Comparison of ENCODE assay signal across 1 cellular context in the genomic region with DNA sequence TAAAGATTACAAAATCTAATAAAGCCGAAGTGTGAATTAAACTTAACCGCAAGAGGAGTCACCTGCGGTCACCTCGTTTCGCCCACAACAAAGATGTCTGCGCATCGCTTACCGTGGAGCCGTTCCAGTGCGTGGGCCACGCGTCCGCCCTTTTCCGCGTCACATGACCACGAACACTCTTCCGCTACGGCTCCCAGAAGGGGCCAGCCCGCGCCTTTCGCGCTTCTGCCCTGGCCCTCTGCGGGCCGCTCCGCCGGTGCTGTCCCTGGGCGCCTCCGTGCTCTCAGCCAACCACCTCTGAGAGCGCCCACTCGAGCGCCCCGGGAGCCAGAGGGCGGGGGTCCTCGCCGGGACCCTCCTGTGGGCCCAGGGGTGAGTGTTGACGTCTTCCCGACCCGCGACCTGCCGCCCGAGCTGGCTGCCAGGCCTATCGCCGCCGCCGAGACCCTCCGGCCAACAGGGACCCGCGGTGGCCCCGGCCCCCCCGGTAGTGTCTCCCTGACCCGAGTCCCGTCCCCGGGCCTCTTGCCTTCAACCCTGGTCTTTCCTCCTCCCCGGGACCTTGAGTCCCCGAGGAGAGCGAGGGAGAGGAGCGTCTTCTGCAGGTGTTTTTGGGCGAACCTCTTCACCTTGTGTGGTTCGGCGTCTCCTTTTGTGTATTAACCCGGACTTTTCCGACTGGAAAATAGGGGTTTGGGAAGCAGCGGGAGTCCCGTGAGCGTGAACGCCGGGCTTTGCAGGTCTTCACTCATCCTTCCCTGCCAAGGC.
A peak's percentile ranks its signal among the peaks of the same experiment; 100 is the strongest.
TF ChIP-seq lines count a peak whose summit lies in the region.

TSS of gene MFF (plus strand) at position 196 of the 768 bp plus-strand sequence. CDS start 5,415 bp downstream, outside the sequence.

TF ChIP-seq in HEK293, 187 proteins besides CTCF, POLR2A, EP300 and RAD21 (continued from another document):
- TF ChIP-seq REST (tag by site-specific recombination; IDR thresholded peaks at IDR 0.05) (peak; percentile 55), ZNF416 (tag by site-specific recombination; IDR thresholded peaks at IDR 0.05) (no peak), KLF8 (tag by site-specific recombination; IDR thresholded peaks at IDR 0.05) (peak; percentile 72), ZNF19 (tag by site-specific recombination; IDR thresholded peaks at IDR 0.05; ENCODE audit: low read depth) (no peak), INSM2 (tag by site-specific recombination; IDR thresholded peaks at IDR 0.05) (peak; percentile 60; the same call in 1 of the 2 replicates), ZNF585B (tag by site-specific recombination; IDR thresholded peaks at IDR 0.05) (no peak), ZNF660 (tag by site-specific recombination; IDR thresholded peaks at IDR 0.05) (0 out of 2 replicates have a peak, but pooled peaks have one; percentile 16), ZNF341 (tag by site-specific recombination; IDR thresholded peaks at IDR 0.05; ENCODE audit: low read depth) (peak; percentile 38), ZNF473 (tag by site-specific recombination; IDR thresholded peaks at IDR 0.05) (no peak), ZNF350 (tag by site-specific recombination; IDR thresholded peaks at IDR 0.05) (no peak), ZNF621 (tag by site-specific recombination; IDR thresholded peaks at IDR 0.05) (no peak), ZNF404 (tag by site-specific recombination; IDR thresholded peaks at IDR 0.05) (no peak), ZBTB48 (tag by site-specific recombination; IDR thresholded peaks at IDR 0.05) (peak; percentile 56; the same call in 1 of the 2 replicates), ZFP37 (tag by site-specific recombination; IDR thresholded peaks at IDR 0.05) (0 out of 2 replicates have a peak, but pooled peaks have one; percentile 48), YY2 (tag by site-specific recombination; IDR thresholded peaks at IDR 0.05) (peak; percentile 52; the same call in 1 of the 2 replicates), ZNF292 (tag by site-specific recombination; IDR thresholded peaks at IDR 0.05; ENCODE audit: borderline replicate concordance, low read depth) (no peak), IKZF3 (tag by site-specific recombination; IDR thresholded peaks at IDR 0.05) (no peak), ZNF560 (tag by site-specific recombination; IDR thresholded peaks at IDR 0.05; ENCODE audit: borderline replicate concordance) (no peak), ZNF391 (tag by site-specific recombination; IDR thresholded peaks at IDR 0.05; ENCODE audit: borderline replicate concordance, low read depth) (peak; percentile 46; the same call in 1 of the 2 replicates), ZNF501 (tag by site-specific recombination; IDR thresholded peaks at IDR 0.05) (peak; percentile 80; the same call in 1 of the 2 replicates), BCL11B (tag by site-specific recombination; IDR thresholded peaks at IDR 0.05; ENCODE audit: low read depth) (no peak), YY1 (tag by site-specific recombination; IDR thresholded peaks at IDR 0.05) (peak; percentile 93), ZNF211 (tag by site-specific recombination; IDR thresholded peaks at IDR 0.05; ENCODE audit: low read depth) (no peak), ZNF768 (tag by site-specific recombination; IDR thresholded peaks at IDR 0.05) (no peak), ZNF571 (tag by site-specific recombination; IDR thresholded peaks at IDR 0.05) (no peak), ZNF302 (tag by site-specific recombination; IDR thresholded peaks at IDR 0.05; ENCODE audit: low read depth) (no peak), ZNF843 (tag by site-specific recombination; IDR thresholded peaks at IDR 0.05) (peak; percentile 62; the same call in 1 of the 2 replicates), ZNF132 (tag by site-specific recombination; IDR thresholded peaks at IDR 0.05; ENCODE audit: borderline replicate concordance) (no peak), ZNF221 (tag by site-specific recombination; IDR thresholded peaks at IDR 0.05; ENCODE audit: borderline replicate concordance) (no peak), ZNF202 (tag by site-specific recombination; IDR thresholded peaks at IDR 0.05; ENCODE audit: borderline replicate concordance) (no peak), ZNF324 (tag by site-specific recombination; IDR thresholded peaks at IDR 0.05) (0 out of 2 replicates have a peak, but pooled peaks have one; percentile 51), KLF16 (tag by site-specific recombination; IDR thresholded peaks at IDR 0.05) (peak; percentile 26; the same call in 1 of the 2 replicates), ZNF629 (tag by site-specific recombination; IDR thresholded peaks at IDR 0.05) (peak; percentile 62), SP7 (tag by site-specific recombination; IDR thresholded peaks at IDR 0.05) (peak; percentile 66), ZBTB17 (tag by site-specific recombination; IDR thresholded peaks at IDR 0.05) (0 out of 2 replicates have a peak, but pooled peaks have one; percentile 61), BCL11A (tag by site-specific recombination; IDR thresholded peaks at IDR 0.05; ENCODE audit: low read depth) (no peak)
- TF ChIP-seq, protein P1, sequence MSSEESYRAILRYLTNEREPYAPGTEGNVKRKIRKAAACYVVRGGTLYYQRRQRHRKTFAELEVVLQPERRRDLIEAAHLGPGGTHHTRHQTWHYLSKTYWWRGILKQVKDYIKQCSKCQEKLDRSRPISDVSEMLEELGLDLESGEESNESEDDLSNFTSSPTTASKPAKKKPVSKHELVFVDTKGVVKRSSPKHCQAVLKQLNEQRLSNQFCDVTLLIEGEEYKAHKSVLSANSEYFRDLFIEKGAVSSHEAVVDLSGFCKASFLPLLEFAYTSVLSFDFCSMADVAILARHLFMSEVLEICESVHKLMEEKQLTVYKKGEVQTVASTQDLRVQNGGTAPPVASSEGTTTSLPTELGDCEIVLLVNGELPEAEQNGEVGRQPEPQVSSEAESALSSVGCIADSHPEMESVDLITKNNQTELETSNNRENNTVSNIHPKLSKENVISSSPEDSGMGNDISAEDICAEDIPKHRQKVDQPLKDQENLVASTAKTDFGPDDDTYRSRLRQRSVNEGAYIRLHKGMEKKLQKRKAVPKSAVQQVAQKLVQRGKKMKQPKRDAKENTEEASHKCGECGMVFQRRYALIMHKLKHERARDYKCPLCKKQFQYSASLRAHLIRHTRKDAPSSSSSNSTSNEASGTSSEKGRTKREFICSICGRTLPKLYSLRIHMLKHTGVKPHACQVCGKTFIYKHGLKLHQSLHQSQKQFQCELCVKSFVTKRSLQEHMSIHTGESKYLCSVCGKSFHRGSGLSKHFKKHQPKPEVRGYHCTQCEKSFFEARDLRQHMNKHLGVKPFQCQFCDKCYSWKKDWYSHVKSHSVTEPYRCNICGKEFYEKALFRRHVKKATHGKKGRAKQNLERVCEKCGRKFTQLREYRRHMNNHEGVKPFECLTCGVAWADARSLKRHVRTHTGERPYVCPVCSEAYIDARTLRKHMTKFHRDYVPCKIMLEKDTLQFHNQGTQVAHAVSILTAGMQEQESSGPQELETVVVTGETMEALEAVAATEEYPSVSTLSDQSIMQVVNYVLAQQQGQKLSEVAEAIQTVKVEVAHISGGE (tag by site-specific recombination; conservative IDR thresholded peaks at IDR 0.05; ENCODE audit: low read depth) = peak; percentile 74
- TF ChIP-seq, protein P2, sequence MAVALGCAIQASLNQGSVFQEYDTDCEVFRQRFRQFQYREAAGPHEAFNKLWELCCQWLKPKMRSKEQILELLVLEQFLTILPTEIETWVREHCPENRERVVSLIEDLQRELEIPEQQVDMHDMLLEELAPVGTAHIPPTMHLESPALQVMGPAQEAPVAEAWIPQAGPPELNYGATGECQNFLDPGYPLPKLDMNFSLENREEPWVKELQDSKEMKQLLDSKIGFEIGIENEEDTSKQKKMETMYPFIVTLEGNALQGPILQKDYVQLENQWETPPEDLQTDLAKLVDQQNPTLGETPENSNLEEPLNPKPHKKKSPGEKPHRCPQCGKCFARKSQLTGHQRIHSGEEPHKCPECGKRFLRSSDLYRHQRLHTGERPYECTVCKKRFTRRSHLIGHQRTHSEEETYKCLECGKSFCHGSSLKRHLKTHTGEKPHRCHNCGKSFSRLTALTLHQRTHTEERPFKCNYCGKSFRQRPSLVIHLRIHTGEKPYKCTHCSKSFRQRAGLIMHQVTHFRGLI (tag by site-specific recombination; IDR thresholded peaks at IDR 0.05) = peak; percentile 41; the same call in 1 of the 2 replicates
- TF ChIP-seq, protein P3, sequence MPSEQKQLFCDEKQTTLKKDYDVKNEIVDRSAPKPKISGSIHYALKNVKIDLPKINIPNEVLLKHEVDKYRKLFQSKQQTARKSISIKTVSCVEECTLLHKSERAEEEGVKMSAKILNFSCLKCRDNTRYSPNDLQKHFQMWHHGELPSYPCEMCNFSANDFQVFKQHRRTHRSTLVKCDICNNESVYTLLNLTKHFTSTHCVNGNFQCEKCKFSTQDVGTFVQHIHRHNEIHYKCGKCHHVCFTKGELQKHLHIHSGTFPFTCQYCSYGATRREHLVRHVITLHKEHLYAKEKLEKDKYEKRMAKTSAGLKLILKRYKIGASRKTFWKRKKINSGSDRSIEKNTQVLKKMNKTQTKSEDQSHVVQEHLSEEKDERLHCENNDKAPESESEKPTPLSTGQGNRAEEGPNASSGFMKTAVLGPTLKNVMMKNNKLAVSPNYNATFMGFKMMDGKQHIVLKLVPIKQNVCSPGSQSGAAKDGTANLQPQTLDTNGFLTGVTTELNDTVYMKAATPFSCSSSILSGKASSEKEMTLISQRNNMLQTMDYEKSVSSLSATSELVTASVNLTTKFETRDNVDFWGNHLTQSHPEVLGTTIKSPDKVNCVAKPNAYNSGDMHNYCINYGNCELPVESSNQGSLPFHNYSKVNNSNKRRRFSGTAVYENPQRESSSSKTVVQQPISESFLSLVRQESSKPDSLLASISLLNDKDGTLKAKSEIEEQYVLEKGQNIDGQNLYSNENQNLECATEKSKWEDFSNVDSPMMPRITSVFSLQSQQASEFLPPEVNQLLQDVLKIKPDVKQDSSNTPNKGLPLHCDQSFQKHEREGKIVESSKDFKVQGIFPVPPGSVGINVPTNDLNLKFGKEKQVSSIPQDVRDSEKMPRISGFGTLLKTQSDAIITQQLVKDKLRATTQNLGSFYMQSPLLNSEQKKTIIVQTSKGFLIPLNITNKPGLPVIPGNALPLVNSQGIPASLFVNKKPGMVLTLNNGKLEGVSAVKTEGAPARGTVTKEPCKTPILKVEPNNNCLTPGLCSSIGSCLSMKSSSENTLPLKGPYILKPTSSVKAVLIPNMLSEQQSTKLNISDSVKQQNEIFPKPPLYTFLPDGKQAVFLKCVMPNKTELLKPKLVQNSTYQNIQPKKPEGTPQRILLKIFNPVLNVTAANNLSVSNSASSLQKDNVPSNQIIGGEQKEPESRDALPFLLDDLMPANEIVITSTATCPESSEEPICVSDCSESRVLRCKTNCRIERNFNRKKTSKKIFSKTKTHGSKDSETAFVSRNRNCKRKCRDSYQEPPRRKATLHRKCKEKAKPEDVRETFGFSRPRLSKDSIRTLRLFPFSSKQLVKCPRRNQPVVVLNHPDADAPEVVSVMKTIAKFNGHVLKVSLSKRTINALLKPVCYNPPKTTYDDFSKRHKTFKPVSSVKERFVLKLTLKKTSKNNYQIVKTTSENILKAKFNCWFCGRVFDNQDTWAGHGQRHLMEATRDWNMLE (tag by site-specific recombination; conservative IDR thresholded peaks at IDR 0.05; ENCODE audit: low read depth) = peak; percentile 61
